In the genomic region with DNA sequence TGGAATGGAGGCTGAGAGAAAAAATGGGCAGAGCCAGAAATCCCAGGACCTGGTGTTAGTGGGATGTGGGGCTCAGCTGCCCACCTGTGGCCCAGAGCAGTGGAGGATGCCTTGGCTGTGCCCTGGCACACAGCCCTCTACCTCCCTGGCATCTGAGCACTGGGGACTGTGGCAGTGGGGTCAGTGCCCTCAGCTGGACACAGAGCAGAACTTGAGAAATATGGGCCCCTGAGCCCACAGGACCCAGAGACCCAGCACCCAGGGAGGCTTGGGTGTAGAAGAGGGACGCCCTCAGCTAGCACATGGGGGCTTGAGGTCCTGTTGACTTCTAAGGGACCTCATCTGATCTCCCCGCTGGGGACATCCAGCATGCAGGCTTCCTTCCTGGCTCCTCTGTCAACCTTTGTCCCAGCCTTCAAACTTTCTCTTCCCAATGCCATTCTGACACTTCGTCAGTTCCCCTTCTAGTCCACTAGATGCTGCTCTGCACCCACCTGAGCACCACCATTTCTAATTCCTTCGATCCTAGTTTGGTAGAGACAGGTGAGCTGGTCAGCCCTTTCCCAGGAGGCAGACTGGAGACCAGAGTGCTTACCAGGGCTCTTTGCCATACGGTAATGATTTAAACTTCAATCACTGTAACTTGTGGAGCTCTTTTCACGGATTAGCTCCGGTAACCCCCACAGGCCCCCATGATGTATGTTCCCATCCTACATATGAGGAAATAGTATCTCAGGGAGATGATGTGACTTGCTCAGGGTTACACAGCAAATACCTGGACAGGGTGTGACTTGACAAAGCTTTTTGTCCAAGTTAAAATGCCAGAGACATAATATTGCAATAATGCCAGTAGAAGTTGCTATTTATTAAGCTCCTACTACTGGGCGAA, we compare ENCODE assay signal across 9 cellular contexts.
DNase-seq lines count a peak whose midpoint lies in the region; ATAC-seq and TF ChIP-seq lines count a peak whose summit lies in the region.
"Had no signal": no experiment of that assay in that cellular context is flagged by ENCODE, and none has a peak within 500 bp of the region (broad histone marks: within the 10 kb centered on the region; RNA-seq: fewer than 3 reads in every experiment).

No MANE protein-coding gene starts in this region.

- H3K9me3 ChIP-seq in cardiac muscle cell (ENCODE audit: low read depth) (no peaks in the 10 kb centered on the region), mammary epithelial cell (replicated peaks; ENCODE audit: insufficient read depth, low read length) (no peaks in the 10 kb centered on the region)

- peaks cover 38% of the 10 kb centered on the region for H3K27me3 ChIP-seq in cardiac muscle cell
- no peaks in the 10 kb centered on the region for H3K27me3 ChIP-seq in mammary epithelial cell (ENCODE audit: insufficient read depth, low read length)

- H3K27ac ChIP-seq in cardiac muscle cell (no peak overlapping the region), mammary epithelial cell (ENCODE audit: insufficient read depth, low read depth, low read length) (no peak overlapping the region)

- H3K4me1 ChIP-seq in cardiac muscle cell (ENCODE audit: low read depth): no peaks in the 10 kb centered on the region
- peaks cover 6% of the 10 kb centered on the region for H3K4me1 ChIP-seq in mammary epithelial cell (ENCODE audit: insufficient read depth, low read length)

- H3K9ac ChIP-seq in mammary epithelial cell (ENCODE audit: insufficient read depth, low read length): no peak overlapping the region

- H3K4me2 ChIP-seq in mammary epithelial cell (ENCODE audit: insufficient read depth, low read depth, low read length): peak overlapping the region; percentile 49

- in situ Hi-C loops in mammary epithelial cell (cut with MboI; ENCODE audit: low sequenced_read_pairs in 2 of 2): no loop called here

- 13% methylated on average over 6 of the region's 8 CpGs for WGBS in mammary epithelial cell (ENCODE audit: low coverage, missing lambda C conversion rate)

- H3K36me3 ChIP-seq in cardiac muscle cell (no peaks in the 10 kb centered on the region), mammary epithelial cell (ENCODE audit: insufficient read depth, low read length) (no peaks in the 10 kb centered on the region)

- no peak overlapping the region for H3K4me3 Mint-ChIP-seq in mesothelial cell of epicardium
- H3K4me3 Mint-ChIP-seq in activated CD8-positive, alpha-beta memory T cell treated with anti-CD3 and anti-CD28 coated beads, Interleukin-2, amount 10 ng/mL, durations not matched to agents 7 days and 5 days: no peak overlapping the region

- DNase-seq in cardiac muscle cell (ENCODE audit: low read depth in 1 of 2, low spot score in 1 of 2) (peak; percentile 27 to 48), left ventricle myocardium superior (no peak), NCI-H2171 (lab: John Stamatoyannopoulos, UW) (peak; percentile 23), mammary epithelial cell (peak; percentile 39), mesothelial cell of epicardium (ENCODE audit: low spot score in 2 of 2, unreplicated experiment in 2 of 2) (no peak), NCI-H128 (lab: John Stamatoyannopoulos, UW; ENCODE audit: unreplicated experiment) (no peak), HCEC 1CT (no peak)
- no peak for DNase-seq in activated CD8-positive, alpha-beta memory T cell treated with anti-CD3 and anti-CD28 coated beads, Interleukin-2, amount 10 ng/mL, durations not matched to agents 7 days and 5 days
- DNase-seq: right cardiac atrium had no signal

- TF ChIP-seq CTCF in cardiac muscle cell (IDR thresholded peaks at IDR 0.05; ENCODE audit: low read depth, low read length) (peak; percentile 62), mammary epithelial cell (conservative IDR thresholded peaks at IDR 0.05 in 1 of 2, IDR thresholded peaks at IDR 0.05 in 1 of 2; ENCODE audit: extremely low read depth in 1 of 2, insufficient read depth in 1 of 2, low read depth in 1 of 2, low read length in 2 of 2) (peak; percentile 94 to 95), mesothelial cell of epicardium (IDR thresholded peaks at IDR 0.05; ENCODE audit: unreplicated experiment) (peak; percentile 53)

- H3K4me1 Mint-ChIP-seq in mesothelial cell of epicardium: no peaks in the 10 kb centered on the region
- H3K4me1 Mint-ChIP-seq in activated CD8-positive, alpha-beta memory T cell treated with anti-CD3 and anti-CD28 coated beads, Interleukin-2, amount 10 ng/mL, durations not matched to agents 7 days and 5 days: no peaks in the 10 kb centered on the region

- H3K79me2 ChIP-seq in mammary epithelial cell (ENCODE audit: insufficient read depth, low read length): no peaks in the 10 kb centered on the region

- no peaks in the 10 kb centered on the region for H3K9me3 Mint-ChIP-seq in mesothelial cell of epicardium
- H3K9me3 Mint-ChIP-seq in activated CD8-positive, alpha-beta memory T cell treated with anti-CD3 and anti-CD28 coated beads, Interleukin-2, amount 10 ng/mL, durations not matched to agents 7 days and 5 days (ENCODE audit: low read depth): no peaks in the 10 kb centered on the region

- no peak for ATAC-seq in left ventricle myocardium superior
- ATAC-seq in activated CD8-positive, alpha-beta memory T cell treated with anti-CD3 and anti-CD28 coated beads, Interleukin-2, amount 10 ng/mL, durations not matched to agents 7 days and 5 days: no peak

- dilution Hi-C loops in mammary epithelial cell (cut with HindIII; ENCODE audit: low sequenced_read_pairs): no loop called here

- H4K20me1 ChIP-seq in mammary epithelial cell (ENCODE audit: insufficient read depth, low read length): no peaks in the 10 kb centered on the region

- no peak overlapping the region for H3K4me3 ChIP-seq in cardiac muscle cell
- H3K4me3 ChIP-seq in mammary epithelial cell (replicated peaks in 1 of 3; ENCODE audit: insufficient read depth in 1 of 3, low read depth in 2 of 3, low read length in 3 of 3): no peak overlapping the region

- H3K36me3 Mint-ChIP-seq in mesothelial cell of epicardium: no peaks in the 10 kb centered on the region
- no peaks in the 10 kb centered on the region for H3K36me3 Mint-ChIP-seq in activated CD8-positive, alpha-beta memory T cell treated with anti-CD3 and anti-CD28 coated beads, Interleukin-2, amount 10 ng/mL, durations not matched to agents 7 days and 5 days

- intact Hi-C loops in left ventricle myocardium superior (cut with micrococcal nuclease): no loop called here
- intact Hi-C loops in mammary epithelial cell (cut with micrococcal nuclease): loop anchor here (1.0 to 2.0 kb wide), 6 partner anchors 73 to 701 kb away; no protein-coding TSS in a partner anchor

- H3K27me3 Mint-ChIP-seq in mesothelial cell of epicardium (ENCODE audit: low read depth): peaks cover 72% of the 10 kb centered on the region
- H3K27me3 Mint-ChIP-seq in activated CD8-positive, alpha-beta memory T cell treated with anti-CD3 and anti-CD28 coated beads, Interleukin-2, amount 10 ng/mL, durations not matched to agents 7 days and 5 days: peaks cover 33% of the 10 kb centered on the region

- CTCF ChIA-PET in mammary epithelial cell (lab: Charles Lee; ENCODE audit: low non-redundant PET): interaction anchor here (0.6 kb wide), 1 partner anchor 1275 kb away, joined by 20 read pairs; no protein-coding TSS in a partner anchor
- CTCF ChIA-PET in activated CD8-positive, alpha-beta memory T cell treated with anti-CD3 and anti-CD28 coated beads, Interleukin-2, amount 10 ng/mL, durations not matched to agents 7 days and 5 days (lab: Charles Lee): interaction anchor here (1.1 to 2.0 kb wide), 2 partner anchors 591 to 595 kb away, joined by 4 to 6 read pairs; no protein-coding TSS in a partner anchor

- H2AFZ ChIP-seq in mammary epithelial cell (ENCODE audit: low read depth, low read length): no peak overlapping the region

- H3K27ac Mint-ChIP-seq in mesothelial cell of epicardium: no peak overlapping the region
- no peak overlapping the region for H3K27ac Mint-ChIP-seq in activated CD8-positive, alpha-beta memory T cell treated with anti-CD3 and anti-CD28 coated beads, Interleukin-2, amount 10 ng/mL, durations not matched to agents 7 days and 5 days

- BruUV-seq in mammary epithelial cell (replicated peaks; lab: Mats Ljungman, UMichigan): no TSS peak

Comparison
In these comparisons a context has a peak if more than half of its experiments do, and no peak if none do; other contexts are left out.
1. DNase-seq: peak in cardiac muscle cell (2 of 2), NCI-H2171 (single experiment) and mammary epithelial cell (single experiment); none in left ventricle myocardium superior (single experiment), mesothelial cell of epicardium (0 of 2), activated CD8-positive, alpha-beta memory T cell treated with anti-CD3 and anti-CD28 coated beads, Interleukin-2, amount 10 ng/mL, durations not matched to agents 7 days and 5 days (single experiment), NCI-H128 (single experiment) and HCEC 1CT (single experiment).
2. Peak in every context shown above with its lines, with median percentiles within 50 percentile points of each other: CTCF ChIP-seq.